In the genomic region with DNA sequence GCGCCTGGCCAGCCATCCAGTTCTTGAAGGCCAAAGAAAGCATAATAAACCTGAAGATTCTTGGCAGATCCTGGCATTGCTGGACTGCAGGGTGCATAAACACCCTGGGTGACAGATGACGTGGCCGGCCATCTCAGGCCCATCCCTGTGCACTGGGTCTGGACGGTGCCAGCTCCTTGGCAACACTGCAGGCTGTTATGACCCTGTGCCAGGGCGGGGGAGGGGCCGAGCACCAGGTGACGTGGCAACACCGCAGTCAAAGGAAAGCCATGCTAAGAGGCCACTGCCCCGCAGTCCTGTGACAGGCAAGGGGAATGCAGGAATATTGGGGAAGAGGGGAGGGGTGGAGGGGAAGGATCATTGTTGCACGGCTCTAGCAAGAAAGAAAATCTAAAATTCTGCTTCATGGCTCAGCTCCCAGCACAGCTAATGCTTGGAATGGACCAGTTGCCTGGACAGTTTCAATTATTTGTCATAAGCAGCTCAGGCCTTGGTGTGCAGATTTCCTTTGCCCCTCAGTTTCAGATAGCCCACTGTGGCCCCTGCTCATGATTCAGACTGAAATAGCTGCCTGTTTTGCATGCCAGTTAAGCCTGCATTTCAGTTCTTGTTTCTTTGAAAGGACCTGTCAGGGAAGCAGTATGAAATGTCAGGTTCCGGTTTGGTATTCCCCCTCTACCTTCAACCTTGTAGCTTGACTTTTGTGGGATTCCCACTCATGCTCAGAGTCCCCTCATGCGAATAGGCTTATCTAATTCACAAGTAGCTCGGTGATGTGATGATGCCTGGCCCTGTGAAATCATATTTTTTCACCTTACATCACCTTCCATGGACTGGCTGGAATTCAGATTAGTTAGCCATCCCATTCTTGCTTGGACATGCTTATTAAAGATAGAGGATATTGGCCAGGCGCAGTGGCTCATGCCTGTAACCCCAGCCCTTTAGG, we compare ENCODE assay signal across 8 cellular contexts. TPM values are rescaled to one million over a fixed set of nuclear protein-coding genes. Genes with fewer than 3 reads are reported as not detected.
DNase-seq lines count a peak whose midpoint lies in the region; ATAC-seq and TF ChIP-seq lines count a peak whose summit lies in the region.

No MANE protein-coding gene starts in this region.

- ATAC-seq in GM21515 (IDR thresholded peaks at IDR 0.05; ENCODE audit: unreplicated experiment) = peak; percentile 83
- ATAC-seq in HG03575 (IDR thresholded peaks at IDR 0.05; ENCODE audit: extremely low read depth, insufficient number of reproducible peaks, low FRiP score, unreplicated experiment) = peak; percentile 79
- peak; percentile 99 for ATAC-seq in left lobe of liver

- TF ChIP-seq CTCF in adrenal gland (IDR thresholded peaks at IDR 0.05) = peak in 1 of 6 experiments; percentile 5
- no peak for TF ChIP-seq CTCF in tibial nerve (IDR thresholded peaks at IDR 0.05)

- H3K4me1 ChIP-seq in adrenal gland (replicated peaks in 1 of 2) (peaks cover 3 to 12% of the 10 kb centered on the region in 2 donors), tibial nerve (peaks cover 0 to 9% (median 4%) of the 10 kb centered on the region in 4 donors)

- no peak overlapping the region for H3K4me3 ChIP-seq in adrenal gland
- H3K4me3 ChIP-seq in tibial nerve = no peak overlapping the region

- no peaks in the 10 kb centered on the region for H3K27me3 ChIP-seq in adrenal gland
- H3K27me3 ChIP-seq in tibial nerve = no peaks in the 10 kb centered on the region

- intact Hi-C loops in adrenal gland (cut with DNase I) = no loop called here

- no peaks in the 10 kb centered on the region for H3K9me3 ChIP-seq in adrenal gland (replicated peaks in 1 of 3)
- H3K9me3 ChIP-seq in tibial nerve = no peaks in the 10 kb centered on the region

- WGBS in adrenal gland, 4 donors = 36 to 46% (median 38%) methylated on average over 11 to 14 of the region's 14 CpGs
- WGBS in tibial nerve, 2 donors = 60 to 72% methylated on average over 14 of the region's 14 CpGs

- no peak for TF ChIP-seq EP300 in tibial nerve (IDR thresholded peaks at IDR 0.05)

- no peaks in the 10 kb centered on the region for H3K36me3 ChIP-seq in adrenal gland (replicated peaks in 1 of 2)
- no peaks in the 10 kb centered on the region for H3K36me3 ChIP-seq in tibial nerve

- peak; percentile 93 to 97 (median 95) for DNase-seq in adrenal gland
- peak; percentile 96 for DNase-seq in left lobe of liver (ENCODE audit: low spot score)
- peak; percentile 13 to 16 for DNase-seq in tibial nerve (ENCODE audit: low spot score in 2 of 2)
- DNase-seq in EL = no peak
- no peak for DNase-seq in GDM1 (lab: John Stamatoyannopoulos, UW)

- peak overlapping the region; percentile 15 to 85 (median 52) for H3K27ac ChIP-seq in adrenal gland
- peak overlapping the region in 1 of 4 donors; percentile 26 for H3K27ac ChIP-seq in tibial nerve

- TF ChIP-seq POLR2A in GM15510 (IDR thresholded peaks at IDR 0.05; ENCODE audit: borderline replicate concordance, extremely low read depth, insufficient read length) (peak; percentile 37), adrenal gland (IDR thresholded peaks at IDR 0.05) (no peak), tibial nerve (IDR thresholded peaks at IDR 0.05) (no peak)

RNA-seq across cellular contexts. Expression of a gene that starts 29.7 kb away (rescaled TPM):
- total RNA-seq in adrenal gland (100 to 1,000 TPM in 4 of 8 donors, 10 to 100 TPM in 4; 59.6 to 138 (median 99.9) TPM), left lobe of liver (40.1 TPM), tibial nerve (100 to 1,000 TPM in 3 of 4 donors, 10 to 100 TPM in 1; 75.6 to 108 (median 107) TPM)
- polyA plus RNA-seq in adrenal gland = 10 to 100 TPM; 17.6 to 57.4 (median 22.4) TPM

Comparison
In these comparisons a context has a peak if more than half of its experiments do, and no peak if none do; other contexts are left out.
1. DNase-seq: peak in adrenal gland (7 of 7), left lobe of liver (single experiment) and tibial nerve (2 of 2); none in EL (single experiment) and GDM1 (single experiment).
2. Peak in every context shown above with its lines, with median percentiles within 50 percentile points of each other: ATAC-seq.